9 cellular contexts compared by ENCODE assay signal in genomic region chr5:139275536-139276297, GRCh38. TPM values are rescaled to one million over a fixed set of nuclear protein-coding genes. Genes with fewer than 3 reads are reported as not detected.
DNase-seq lines count a peak whose midpoint lies in the region; ATAC-seq and TF ChIP-seq lines count a peak whose summit lies in the region.
"Had no signal": no experiment of that assay in that cellular context is flagged by ENCODE, and none has a peak within 500 bp of the region (broad histone marks: within the 10 kb centered on the region; RNA-seq: fewer than 3 reads in every experiment).

No MANE protein-coding gene starts in this region.

- POLR2A ChIA-PET in activated CD4-positive, alpha-beta T cell treated with anti-CD3 and anti-CD28 coated beads for 36 hours (lab: Charles Lee) = interaction anchor here (0.6 to 2.6 kb wide), 7 partner anchors 11 to 921 kb away, joined by 3 to 13 read pairs (median 4); partner anchors contain the start of gene MATR3
- POLR2A ChIA-PET in PC-9 (lab: Charles Lee; ENCODE audit: unreplicated experiment) = interaction anchor here (0.5 to 1.1 kb wide), 7 partner anchors 19 to 779 kb away, joined by 3 to 17 read pairs (median 8); partner anchors contain the start of genes HSPA9 and SIL1

- H3F3A ChIP-seq in PC-9 (ENCODE audit: insufficient read depth, low read depth) = peaks cover 66% of the 10 kb centered on the region

- peak overlapping the region; percentile 81 for H3K27ac ChIP-seq in PC-9

- H3K4me1 Mint-ChIP-seq in activated CD4-positive, alpha-beta T cell treated with anti-CD3 and anti-CD28 coated beads for 36 hours = peaks cover 66% of the 10 kb centered on the region
- H3K4me1 Mint-ChIP-seq in effector memory CD8-positive, alpha-beta T cell (ENCODE audit: low read depth in 2 of 2) = peaks cover 35 to 39% of the 10 kb centered on the region in 2 donors

- peaks cover 66% of the 10 kb centered on the region for H3K79me2 ChIP-seq in PC-9 (ENCODE audit: low read depth)

- peak overlapping the region; percentile 95 for H3K4me3 Mint-ChIP-seq in activated CD4-positive, alpha-beta T cell treated with anti-CD3 and anti-CD28 coated beads for 36 hours
- peak overlapping the region; percentile 81 to 90 for H3K4me3 Mint-ChIP-seq in effector memory CD8-positive, alpha-beta T cell

- H3K9me3 ChIP-seq in PC-9 (ENCODE audit: insufficient read depth, low read depth) = no peaks in the 10 kb centered on the region

- BruUV-seq in PC-9 (replicated peaks; lab: Mats Ljungman, UMichigan) = no TSS peak

- H3K4me1 ChIP-seq in PC-9 (replicated peaks; ENCODE audit: insufficient read depth) = peaks cover 65% of the 10 kb centered on the region

- H3K27me3 Mint-ChIP-seq in activated CD4-positive, alpha-beta T cell treated with anti-CD3 and anti-CD28 coated beads for 36 hours = no peaks in the 10 kb centered on the region
- peaks cover 0 to 8% of the 10 kb centered on the region in 2 donors for H3K27me3 Mint-ChIP-seq in effector memory CD8-positive, alpha-beta T cell

- no peaks in the 10 kb centered on the region for H3K27me3 ChIP-seq in PC-9 (ENCODE audit: insufficient read depth, low read depth)

- H2AFZ ChIP-seq in PC-9 = no peak overlapping the region

- CTCF ChIA-PET in activated CD4-positive, alpha-beta T cell treated with anti-CD3 and anti-CD28 coated beads for 36 hours (lab: Charles Lee) = interaction anchor here (0.7 to 2.2 kb wide), 12 partner anchors 10 to 142 kb away, joined by 3 to 6 read pairs (median 3); partner anchors contain the start of gene PAIP2
- CTCF ChIA-PET in PC-9 (lab: Charles Lee) = interaction anchor here (0.6 kb wide), 3 partner anchors 41 to 339 kb away, joined by 4 to 10 read pairs (median 8); no protein-coding TSS in a partner anchor

- peaks cover 58% of the 10 kb centered on the region for H3K36me3 Mint-ChIP-seq in activated CD4-positive, alpha-beta T cell treated with anti-CD3 and anti-CD28 coated beads for 36 hours (ENCODE audit: low read depth)
- peaks cover 23% of the 10 kb centered on the region for H3K36me3 Mint-ChIP-seq in effector memory CD8-positive, alpha-beta T cell (ENCODE audit: insufficient read depth)

- no peaks in the 10 kb centered on the region for H3K9me3 Mint-ChIP-seq in activated CD4-positive, alpha-beta T cell treated with anti-CD3 and anti-CD28 coated beads for 36 hours (ENCODE audit: low read depth)
- H3K9me3 Mint-ChIP-seq in effector memory CD8-positive, alpha-beta T cell = no peaks in the 10 kb centered on the region

- ATAC-seq in activated CD4-positive, alpha-beta T cell treated with anti-CD3 and anti-CD28 coated beads for 36 hours = peak; percentile 42
- ATAC-seq in effector memory CD8-positive, alpha-beta T cell (replicated peaks) = no peak

- TF ChIP-seq CTCF in PC-9 (conservative IDR thresholded peaks at IDR 0.05) = no peak

- no peaks in the 10 kb centered on the region for H3K9me2 ChIP-seq in PC-9 (ENCODE audit: insufficient read depth)

- peak overlapping the region; percentile 92 for H3K4me3 ChIP-seq in PC-9
- peak overlapping the region; percentile 20 for H3K4me3 ChIP-seq in skeletal muscle cell (ENCODE audit: low read depth, low read length)

- peak; percentile 47 for DNase-seq in activated CD4-positive, alpha-beta T cell treated with anti-CD3 and anti-CD28 coated beads for 36 hours
- DNase-seq in activated CD4-positive, alpha-beta T cell treated with anti-CD3 and anti-CD28 coated beads, Interleukin-2, amount 50 U/mL, for 4 hours = no peak
- DNase-seq in PC-9 = peak in 1 of 2 experiments; percentile 63
- DNase-seq in effector memory CD8-positive, alpha-beta T cell = no peak
- no peak for DNase-seq in skeletal muscle cell (ENCODE audit: low read depth)
- DNase-seq in SIG-M5 treated with dmso at 0.1 percent for 504 hours (lab: John Stamatoyannopoulos, UW; ENCODE audit: unreplicated experiment) = no peak
- DNase-seq in KG1 (lab: John Stamatoyannopoulos, UW) = no peak
- no peak for DNase-seq in cardiac septum (ENCODE audit: low spot score)
- DNase-seq: COR-L47 had no signal

- intact Hi-C loops in activated CD4-positive, alpha-beta T cell treated with anti-CD3 and anti-CD28 coated beads for 36 hours (cut with DNase I, micrococcal nuclease) = loop anchor here (2.0 to 10.0 kb wide), 3 partner anchors 17 to 811 kb away; partner anchors contain the start of genes EGR1 (in 1 of the 2), MATR3 (in 1 of the 2) and UBE2D2 (in 1 of the 2)
- intact Hi-C loops in PC-9 (cut with micrococcal nuclease; ENCODE audit: unreplicated experiment) = loop anchor here (10.0 kb wide), 1 partner anchor 521 kb away; the partner anchor contains the start of gene CTNNA1
- intact Hi-C loops in cardiac septum (cut with DNase I) = loop anchor here (2.0 kb wide), 1 partner anchor 17 kb away; the partner anchor contains the start of gene MATR3

- peaks cover 53% of the 10 kb centered on the region for H3K36me3 ChIP-seq in PC-9 (ENCODE audit: low read depth)

- peaks cover 41% of the 10 kb centered on the region for H4K20me1 ChIP-seq in PC-9 (ENCODE audit: insufficient read depth)

- H3K4me2 ChIP-seq in PC-9 = peak overlapping the region; percentile 99

- H3K27ac Mint-ChIP-seq in activated CD4-positive, alpha-beta T cell treated with anti-CD3 and anti-CD28 coated beads for 36 hours = peak overlapping the region; percentile 94
- peak overlapping the region in 1 of 2 donors; percentile 24 for H3K27ac Mint-ChIP-seq in effector memory CD8-positive, alpha-beta T cell

RNA-seq across cellular contexts. Expression of gene MATR3, which starts 17.8 kb away (rescaled TPM):
- 100 to 1,000 TPM; 113 to 133 TPM for total RNA-seq in activated CD4-positive, alpha-beta T cell treated with anti-CD3 and anti-CD28 coated beads for 36 hours
- total RNA-seq in PC-9 (2021) (129 and 145 TPM in 2 replicates), cardiac septum (170 TPM)
